8 cellular contexts compared by ENCODE assay signal in the genomic region with DNA sequence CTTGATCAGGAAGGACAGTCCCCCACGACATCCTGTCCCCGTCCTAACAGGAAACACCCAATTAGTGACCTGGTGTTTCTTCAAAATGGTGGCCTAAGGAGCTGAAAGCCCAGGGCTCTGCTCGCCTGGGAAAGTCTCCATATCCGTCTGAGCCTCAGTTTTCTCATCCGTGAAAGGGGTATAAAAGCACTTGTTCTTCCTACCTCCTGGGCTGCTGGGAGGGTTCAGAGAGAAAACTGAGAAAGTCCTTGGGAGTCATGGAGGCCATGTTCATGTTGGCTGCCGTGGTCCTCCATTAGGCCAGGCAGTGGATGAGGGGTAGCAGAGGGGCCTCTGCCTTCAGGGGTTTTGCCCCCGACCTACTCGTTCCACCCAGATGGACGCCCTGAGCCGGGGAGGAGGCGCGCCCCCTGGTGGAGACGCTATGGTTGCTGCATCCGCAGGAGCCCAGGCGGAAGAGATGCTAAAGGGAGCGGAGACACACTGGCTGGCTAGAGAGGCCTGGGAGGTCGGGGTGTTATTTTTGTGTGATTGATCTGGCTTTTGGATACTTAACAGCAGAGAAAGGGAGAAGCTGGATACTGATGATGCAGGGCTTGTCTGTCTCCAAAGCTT.
DNase-seq lines count a peak whose midpoint lies in the region; ATAC-seq and TF ChIP-seq lines count a peak whose summit lies in the region.

No MANE protein-coding gene starts in this region.

- BruUV-seq in mammary epithelial cell (replicated peaks; lab: Mats Ljungman, UMichigan) (no TSS peak), MCF 10A (replicated peaks; lab: Mats Ljungman, UMichigan) (no TSS peak)

- peak; percentile 57 for ATAC-seq in activated CD8-positive, alpha-beta T cell treated with anti-CD3 and anti-CD28 coated beads for 36 hours

- H3K36me3 ChIP-seq in mammary epithelial cell (ENCODE audit: insufficient read depth, low read length): no peaks in the 10 kb centered on the region

- in situ Hi-C loops in mammary epithelial cell (cut with MboI; ENCODE audit: low sequenced_read_pairs in 2 of 2) (no loop called here), ACHN (cut with HindIII; ENCODE audit: low pct_ligation_motif_present, low pct_unique_long_range_greater_than_20kb, low sequenced_read_pairs) (no loop called here)

- POLR2A ChIA-PET in MCF 10A (lab: Yijun Ruan, JAX): no interaction called here
- POLR2A ChIA-PET in activated CD8-positive, alpha-beta T cell treated with anti-CD3 and anti-CD28 coated beads for 36 hours (lab: Charles Lee): no interaction called here

- H3K4me1 ChIP-seq in mammary epithelial cell (ENCODE audit: insufficient read depth, low read length): no peaks in the 10 kb centered on the region

- no peaks in the 10 kb centered on the region for H3K9me3 ChIP-seq in mammary epithelial cell (replicated peaks; ENCODE audit: insufficient read depth, low read length)

- CTCF ChIA-PET in mammary epithelial cell (lab: Charles Lee; ENCODE audit: low non-redundant PET) (no interaction called here), MCF 10A (lab: Yijun Ruan, JAX) (interaction anchor here (0.6 kb wide), 1 partner anchor 21 kb away, joined by 3 read pairs; no protein-coding TSS in a partner anchor)
- CTCF ChIA-PET in activated CD8-positive, alpha-beta T cell treated with anti-CD3 and anti-CD28 coated beads for 36 hours (lab: Charles Lee): interaction anchor here (0.7 to 2.5 kb wide), 12 partner anchors 15 to 168 kb away, joined by 3 to 7 read pairs (median 3); no protein-coding TSS in a partner anchor

- no peaks in the 10 kb centered on the region for H3K9me3 Mint-ChIP-seq in MCF 10A (ENCODE audit: unreplicated experiment)
- no peaks in the 10 kb centered on the region for H3K9me3 Mint-ChIP-seq in activated CD8-positive, alpha-beta T cell treated with anti-CD3 and anti-CD28 coated beads for 36 hours

- 54% methylated on average over 16 of the region's 17 CpGs for WGBS in mammary epithelial cell (ENCODE audit: low coverage, missing lambda C conversion rate)

- peaks cover 6% of the 10 kb centered on the region for H3K36me3 Mint-ChIP-seq in MCF 10A (ENCODE audit: insufficient read depth, unreplicated experiment)
- H3K36me3 Mint-ChIP-seq in activated CD8-positive, alpha-beta T cell treated with anti-CD3 and anti-CD28 coated beads for 36 hours (ENCODE audit: low read depth): no peaks in the 10 kb centered on the region

- no peaks in the 10 kb centered on the region for H3K27me3 ChIP-seq in mammary epithelial cell (ENCODE audit: insufficient read depth, low read length)

- TF ChIP-seq POLR2A in erythroblast (IDR thresholded peaks at IDR 0.05; ENCODE audit: low read length): no peak

- no peak overlapping the region for H3K4me3 Mint-ChIP-seq in MCF 10A (ENCODE audit: unreplicated experiment)
- no peak overlapping the region for H3K4me3 Mint-ChIP-seq in activated CD8-positive, alpha-beta T cell treated with anti-CD3 and anti-CD28 coated beads for 36 hours

- DNase-seq in mammary epithelial cell (no peak), MCF 10A (ENCODE audit: unreplicated experiment) (no peak), erythroblast (lab: John Stamatoyannopoulos, UW) (peak; percentile 54 to 70), retina (peak; percentile 64), NCI-H2081 treated with DMSO at 0.1 percent for 48 hours (lab: John Stamatoyannopoulos, UW) (no peak), ACHN (no peak), NCI-H1694 treated with DMSO at 0.1 percent for 48 hours (lab: John Stamatoyannopoulos, UW) (no peak)
- DNase-seq in activated CD8-positive, alpha-beta T cell treated with anti-CD3 and anti-CD28 coated beads for 36 hours: peak; percentile 61

- H2AFZ ChIP-seq in mammary epithelial cell (ENCODE audit: low read depth, low read length): no peak overlapping the region

- H3K4me1 Mint-ChIP-seq in MCF 10A (ENCODE audit: insufficient read depth, unreplicated experiment): peaks cover 8% of the 10 kb centered on the region
- H3K4me1 Mint-ChIP-seq in activated CD8-positive, alpha-beta T cell treated with anti-CD3 and anti-CD28 coated beads for 36 hours (ENCODE audit: low read depth): peaks cover 30% of the 10 kb centered on the region

- H3K4me3 ChIP-seq in mammary epithelial cell (replicated peaks in 1 of 3; ENCODE audit: insufficient read depth in 1 of 3, low read depth in 2 of 3, low read length in 3 of 3): no peak overlapping the region

- dilution Hi-C loops in mammary epithelial cell (cut with HindIII; ENCODE audit: low sequenced_read_pairs): no loop called here

- no peak overlapping the region for H3K9ac ChIP-seq in mammary epithelial cell (ENCODE audit: insufficient read depth, low read length)

- no peak overlapping the region for H3K4me2 ChIP-seq in mammary epithelial cell (ENCODE audit: insufficient read depth, low read depth, low read length)

- H3K27me3 Mint-ChIP-seq in MCF 10A (ENCODE audit: insufficient read depth, unreplicated experiment): no peaks in the 10 kb centered on the region
- no peaks in the 10 kb centered on the region for H3K27me3 Mint-ChIP-seq in activated CD8-positive, alpha-beta T cell treated with anti-CD3 and anti-CD28 coated beads for 36 hours

- TF ChIP-seq CTCF in mammary epithelial cell (conservative IDR thresholded peaks at IDR 0.05 in 1 of 2, IDR thresholded peaks at IDR 0.05 in 1 of 2; ENCODE audit: extremely low read depth in 1 of 2, insufficient read depth in 1 of 2, low read depth in 1 of 2, low read length in 2 of 2) (peak; percentile 37 to 51), MCF 10A (IDR thresholded peaks at IDR 0.05; ENCODE audit: unreplicated experiment) (no peak)
- peak; percentile 84 for TF ChIP-seq CTCF in activated CD8-positive, alpha-beta T cell treated with anti-CD3 and anti-CD28 coated beads for 36 hours (IDR thresholded peaks at IDR 0.05)

- no peaks in the 10 kb centered on the region for H3K79me2 ChIP-seq in mammary epithelial cell (ENCODE audit: insufficient read depth, low read length)

- H4K20me1 ChIP-seq in mammary epithelial cell (ENCODE audit: insufficient read depth, low read length): no peaks in the 10 kb centered on the region

- no peak overlapping the region for H3K27ac Mint-ChIP-seq in MCF 10A (ENCODE audit: low read depth, unreplicated experiment)
- H3K27ac Mint-ChIP-seq in activated CD8-positive, alpha-beta T cell treated with anti-CD3 and anti-CD28 coated beads for 36 hours: no peak overlapping the region

- H3K27ac ChIP-seq in mammary epithelial cell (ENCODE audit: insufficient read depth, low read depth, low read length): no peak overlapping the region

- intact Hi-C loops in mammary epithelial cell (cut with micrococcal nuclease) (loop anchor here (5.0 kb wide), 1 partner anchor 146 kb away; no protein-coding TSS in a partner anchor), MCF 10A (cut with micrococcal nuclease) (no loop called here)
- intact Hi-C loops in activated CD8-positive, alpha-beta T cell treated with anti-CD3 and anti-CD28 coated beads for 36 hours (cut with micrococcal nuclease): loop anchor here (5.0 kb wide), 1 partner anchor 146 kb away; no protein-coding TSS in a partner anchor

Comparison
In these comparisons a context has a peak if more than half of its experiments do, and no peak if none do; other contexts are left out.
1. DNase-seq: peak in activated CD8-positive, alpha-beta T cell treated with anti-CD3 and anti-CD28 coated beads for 36 hours (single experiment), erythroblast (2 of 2) and retina (single experiment); none in mammary epithelial cell (single experiment), MCF 10A (single experiment), NCI-H2081 treated with DMSO at 0.1 percent for 48 hours (single experiment), ACHN (single experiment) and NCI-H1694 treated with DMSO at 0.1 percent for 48 hours (single experiment).